Comparison of ENCODE assay signal across 23 cellular contexts in the genomic region with DNA sequence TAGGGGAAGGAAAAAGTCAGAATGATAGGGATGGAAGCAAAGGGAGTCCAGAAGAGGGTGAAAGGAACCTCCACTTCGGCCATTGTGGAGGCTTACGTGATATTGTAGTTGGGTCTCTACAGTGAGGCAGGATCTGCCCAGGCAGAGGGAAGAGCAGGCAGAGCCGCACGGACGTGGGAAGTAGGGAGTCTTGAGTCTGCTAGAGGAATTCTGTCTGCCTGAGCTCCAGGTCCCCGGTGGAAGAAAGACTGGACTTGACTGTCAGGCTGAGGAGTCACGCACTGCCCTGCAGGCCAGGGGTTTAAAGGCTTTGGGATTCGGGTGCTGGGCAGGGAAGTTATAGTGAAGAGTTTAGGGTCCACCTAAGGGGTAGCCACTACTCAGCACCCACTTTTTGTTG. TPM values are rescaled to one million over a fixed set of nuclear protein-coding genes. Genes with fewer than 3 reads are reported as not detected.
"Had no signal": no experiment of that assay in that cellular context is flagged by ENCODE, and none has a peak within 500 bp of the region (broad histone marks: within the 10 kb centered on the region; RNA-seq: fewer than 3 reads in every experiment).

No MANE protein-coding gene starts in this region.

- H3K4me1 Mint-ChIP-seq: IgD-negative memory B cell had no signal

- H3K9me3 Mint-ChIP-seq: IgD-negative memory B cell had no signal

- H3K4me2 ChIP-seq: KMS-11, SK-N-SH had no signal

- H3K27ac ChIP-seq: HL-60, KMS-11, RWPE1 had no signal

- DNase-seq: Kasumi-1, MM.1S, NCI-H1092 treated with DMSO at 0.1 percent for 48 hours, NCI-H1436, NCI-H187, NCI-H2029, NCI-H2081 treated with DMSO at 0.1 percent for 48 hours, NCI-H2171, NCI-H226, NCI-H446, NCI-H510A, NCI-H524 treated with DMSO at 0.1 percent for 48 hours, NCI-H69, NCI-H774, SHP77, SK-N-SH had no signal

- H3K36me3 Mint-ChIP-seq: IgD-negative memory B cell had no signal

- H3K4me3 ChIP-seq: K562 had no signal

- H3K9me3 ChIP-seq: SK-N-SH had no signal

- H3K27ac Mint-ChIP-seq: IgD-negative memory B cell had no signal

RNA-seq across cellular contexts. Expression of a gene that starts 16.4 kb away (rescaled TPM):
- total RNA-seq: K562, M059J, SK-MEL-5 had no signal
- polyA plus RNA-seq: IgD-negative memory B cell, K562, SK-N-SH had no signal
